ENCODE assay signal across 23 cellular contexts in the genomic region with DNA sequence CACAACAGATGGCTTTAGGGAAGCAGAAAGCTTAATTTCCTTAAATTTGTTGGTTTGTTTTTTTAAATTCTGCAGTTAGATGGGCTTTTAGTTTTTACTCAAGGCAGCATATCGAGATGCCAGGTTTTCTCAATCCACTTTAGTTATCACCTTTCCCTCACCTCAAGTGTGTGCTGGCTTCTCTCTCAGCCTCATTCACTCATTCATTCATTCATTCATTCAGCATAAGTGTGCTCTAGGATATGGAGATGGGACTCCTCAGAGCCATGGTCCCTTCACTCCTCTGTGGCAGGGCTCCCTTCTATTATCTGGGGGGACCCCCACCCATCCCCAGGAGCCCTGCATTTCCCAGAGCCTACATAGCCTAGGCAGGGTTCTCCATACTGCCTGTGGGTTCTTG. TPM values are rescaled to one million over a fixed set of nuclear protein-coding genes. Genes with fewer than 3 reads are reported as not detected.
A peak's percentile ranks its signal among the peaks of the same experiment; 100 is the strongest.
DNase-seq lines count a peak whose midpoint lies in the region; ATAC-seq, FAIRE-seq and TF ChIP-seq lines count a peak whose summit lies in the region.
"Had no signal": no experiment of that assay in that cellular context is flagged by ENCODE, and none has a peak within 500 bp of the region (broad histone marks: within the 10 kb centered on the region; RNA-seq: fewer than 3 reads in every experiment).

No MANE protein-coding gene starts in this region.

- TF ChIP-seq POLR2A in K562 (conservative IDR thresholded peaks at IDR 0.05): no peak
- TF ChIP-seq POLR2A in upper lobe of left lung (IDR thresholded peaks at IDR 0.05): no peak

- no TSS peak for BruUV-seq in K562 (replicated peaks; lab: Mats Ljungman, UMichigan)

- no peak for FAIRE-seq in K562 (lab: Jason Lieb, UNC)
- FAIRE-seq: GM12891, GM19239, RCC 7860 had no signal

- DNase-seq in GM03348 (ENCODE audit: low spot score) (peak; percentile 1), K562 (ENCODE audit: extremely low read depth in 1 of 4, low spot score in 3 of 4) (no peak), upper lobe of left lung (no peak), NCI-H2171 (lab: John Stamatoyannopoulos, UW) (no peak)
- DNase-seq: ACHN, DMS79, Kasumi-1, NCI-H1417, NCI-H1694 treated with DMSO at 0.1 percent for 48 hours, NCI-H2081 treated with DMSO at 0.1 percent for 48 hours, NCI-H446 treated with DMSO at 0.1 percent for 48 hours, NCI-H526 treated with DMSO at 0.1 percent for 48 hours, OCI-M1 had no signal

- no peaks in the 10 kb centered on the region for H3K36me3 Mint-ChIP-seq in activated T-helper 17 cell treated with anti-CD3 and anti-CD28 coated beads, Interleukin-2, amount 50 U/mL, for 72 hours (ENCODE audit: low read depth)
- H3K36me3 Mint-ChIP-seq: IgD-negative memory B cell had no signal

- POLR2A ChIA-PET in K562 (lab: Yijun Ruan, JAX): no interaction called here

- in situ Hi-C loops in K562 (cut with MboI): no loop called here

- no peaks in the 10 kb centered on the region for H3K27me3 Mint-ChIP-seq in activated T-helper 17 cell treated with anti-CD3 and anti-CD28 coated beads, Interleukin-2, amount 50 U/mL, for 72 hours
- H3K27me3 Mint-ChIP-seq: IgD-negative memory B cell had no signal

- H3K27me3 ChIP-seq in K562 (ENCODE audit: control insufficient read depth in 2 of 2, insufficient read depth in 2 of 2, low read length in 2 of 2) (no peaks in the 10 kb centered on the region), upper lobe of left lung (no peaks in the 10 kb centered on the region)
- H3K27me3 ChIP-seq: SJCRH30 had no signal

- H3K4me3 ChIP-seq in K562: no peak overlapping the region
- H3K4me3 ChIP-seq in upper lobe of left lung: no peak overlapping the region
- H3K4me3 ChIP-seq: SJCRH30 had no signal

- TF ChIP-seq CTCF in C4-2B (conservative IDR thresholded peaks at IDR 0.05) (no peak), K562 (IDR thresholded peaks at IDR 0.05 in 2 of 3, conservative IDR thresholded peaks at IDR 0.05 in 1 of 3; ENCODE audit: insufficient read depth in 2 of 3, low read depth in 1 of 3, low read length in 3 of 3) (no peak), upper lobe of left lung (IDR thresholded peaks at IDR 0.05) (no peak)

- no peak overlapping the region for H3K4me2 ChIP-seq in K562 (ENCODE audit: insufficient read depth, low read length)

- TF ChIP-seq EP300 in K562 (IDR thresholded peaks at IDR 0.05; ENCODE audit: low read length) (no peak), upper lobe of left lung (IDR thresholded peaks at IDR 0.05) (no peak)

- 13% methylated on average over 1 of the region's 1 CpG for WGBS in K562 (ENCODE audit: insufficient coverage, low coverage, missing lambda C conversion rate)
- WGBS in upper lobe of left lung, 2 donors: 87 to 96% methylated on average over 1 of the region's 1 CpG

- ATAC-seq in K562 (no peak), upper lobe of left lung (ENCODE audit: low FRiP score in 2 of 2) (peak; percentile 16 to 32), GM18517 (IDR thresholded peaks at IDR 0.05; ENCODE audit: unreplicated experiment) (no peak)
- no peak for ATAC-seq in activated T-helper 17 cell treated with anti-CD3 and anti-CD28 coated beads, Interleukin-2, amount 50 U/mL, for 72 hours (replicated peaks)

- intact Hi-C loops in K562 (cut with micrococcal nuclease): no loop called here

- no peak overlapping the region for H3K9ac ChIP-seq in K562 (ENCODE audit: insufficient read depth in 1 of 2, low read depth in 2 of 2, low read length in 2 of 2)

- no peak overlapping the region for H2AFZ ChIP-seq in K562 (ENCODE audit: low read depth, low read length)

- peak overlapping the region; percentile 64 for H3K27ac ChIP-seq in C4-2B
- no peak overlapping the region for H3K27ac ChIP-seq in K562 (ENCODE audit: extremely low read depth, low read depth, low read length)
- no peak overlapping the region for H3K27ac ChIP-seq in upper lobe of left lung
- H3K27ac ChIP-seq: SJCRH30 had no signal

- no peaks in the 10 kb centered on the region for H3K79me2 ChIP-seq in K562 (ENCODE audit: control insufficient read depth, insufficient read depth, low read length)

- no peak overlapping the region for H3K4me3 Mint-ChIP-seq in activated T-helper 17 cell treated with anti-CD3 and anti-CD28 coated beads, Interleukin-2, amount 50 U/mL, for 72 hours

- CTCF ChIA-PET in K562 (lab: Yijun Ruan, JAX; ENCODE audit: low intra/inter-chr PET ratio): no interaction called here

- H3K9me1 ChIP-seq in K562 (ENCODE audit: control insufficient read depth, insufficient read depth, low read length): no peaks in the 10 kb centered on the region

- H3K9me3 Mint-ChIP-seq in activated T-helper 17 cell treated with anti-CD3 and anti-CD28 coated beads, Interleukin-2, amount 50 U/mL, for 72 hours: no peaks in the 10 kb centered on the region
- H3K9me3 Mint-ChIP-seq: IgD-negative memory B cell had no signal

- H3K9me3 ChIP-seq in K562 (replicated peaks; ENCODE audit: control insufficient read depth, insufficient read depth, low read depth, low read length) (no peaks in the 10 kb centered on the region), upper lobe of left lung (no peaks in the 10 kb centered on the region)
- H3K9me3 ChIP-seq: SJCRH30 had no signal

- no peak overlapping the region for H3K27ac Mint-ChIP-seq in activated T-helper 17 cell treated with anti-CD3 and anti-CD28 coated beads, Interleukin-2, amount 50 U/mL, for 72 hours
- H3K27ac Mint-ChIP-seq: IgD-negative memory B cell had no signal

- no peaks in the 10 kb centered on the region for H4K20me1 ChIP-seq in K562 (replicated peaks; ENCODE audit: control insufficient read depth, insufficient read depth, low read length)

- no peaks in the 10 kb centered on the region for H3K4me1 Mint-ChIP-seq in activated T-helper 17 cell treated with anti-CD3 and anti-CD28 coated beads, Interleukin-2, amount 50 U/mL, for 72 hours

- TF ChIP-seq RAD21 in K562 (CRISPR knock-in tag; conservative IDR thresholded peaks at IDR 0.05 in 1 of 2, IDR thresholded peaks at IDR 0.05 in 1 of 2): no peak

- H3K4me1 ChIP-seq in K562 (replicated peaks in 1 of 2; ENCODE audit: control insufficient read depth in 2 of 2, insufficient read depth in 2 of 2, low read length in 2 of 2) (no peaks in the 10 kb centered on the region; a peak in 2 of 5 replicates), upper lobe of left lung (no peaks in the 10 kb centered on the region)
- H3K4me1 ChIP-seq: SJCRH30 had no signal

- H3K36me3 ChIP-seq in K562 (ENCODE audit: control insufficient read depth, insufficient read depth, low read length): no peaks in the 10 kb centered on the region
- H3K36me3 ChIP-seq in upper lobe of left lung: no peaks in the 10 kb centered on the region
- H3K36me3 ChIP-seq: SJCRH30 had no signal

RNA-seq across cellular contexts. Expression of a gene that starts 19.0 kb away (rescaled TPM):
- 1.4 and 2.1 TPM in 2 replicates for total RNA-seq in K562 (2011; cell fraction: chromatin; rRNA removed; ENCODE audit: low replicate concordance)
- total RNA-seq in K562 (2011; cell fraction: nucleolus; rRNA removed): 0.79 and 1.2 TPM in 2 replicates
- 0.44 and 1.4 TPM in 2 replicates for total RNA-seq in K562 (2011; cell fraction: nucleoplasm; rRNA removed)
- 1.7 and 2.6 TPM in 2 replicates for total RNA-seq in K562 (2014; rRNA removed)
- total RNA-seq in K562 (2014; rRNA removed; fragmentation: Illumina TruSeq; extraction: Trizol): 1.1 and 1.2 TPM in 2 replicates
- total RNA-seq in K562 (2015; rRNA removed; fragmentation: Illumina TruSeq; extraction: Trizol): 0.51 and 0.75 TPM in 2 replicates
- total RNA-seq in K562 (2021): 2.4 and 2.7 TPM in 2 replicates
- polyA plus RNA-seq in K562 (2011; rRNA removed): 0.46 and 0.63 TPM in 2 replicates
- 0.35 and 1.5 TPM in 2 replicates for polyA plus RNA-seq in K562 (2011; cell fraction: cytosol; rRNA removed)
- polyA plus RNA-seq in K562 (2011; cell fraction: nucleus; rRNA removed): 0.84 and 2.7 TPM in 2 replicates
- 0.54 and 0.72 TPM in 2 replicates for polyA plus RNA-seq in K562 (2012)
- 1.2 and 2.0 TPM in 2 replicates for polyA plus RNA-seq in K562 (2014; fragmentation: Illumina TruSeq; extraction: Trizol)
- polyA plus RNA-seq in K562 (2014; fragmentation: Nextera tagmentation; extraction: Ambion mirVana): under 1 TPM; 0.62 to 0.73 TPM
- polyA plus RNA-seq in K562 (2014; rRNA removed): 1.9 and 3.7 TPM in 2 replicates
- polyA minus RNA-seq in K562 (2011; rRNA and poly(A)+ RNA removed): 0.60 and 1.7 TPM in 2 replicates
- polyA minus RNA-seq in K562 (2011; cell fraction: cytosol; rRNA and poly(A)+ RNA removed): 0.57 and 1.2 TPM in 2 replicates
- 0.27 and 0.33 TPM in 2 replicates for polyA minus RNA-seq in K562 (2011; cell fraction: nucleus; rRNA and poly(A)+ RNA removed)
- under 1 TPM in 3 of 6 donors, not detected in 3; 0.29 to 0.76 (median 0.40) TPM for total RNA-seq in upper lobe of left lung
- total RNA-seq in activated T-helper 17 cell treated with anti-CD3 and anti-CD28 coated beads, Interleukin-2, amount 50 U/mL, for 72 hours: under 1 TPM in 1 of 2 donors, not detected in 1; 0.34 TPM
- total RNA-seq: H4, MCF 10A had no signal

RNA-seq across cellular contexts. Expression of a gene that starts 38.3 kb away (rescaled TPM):
- total RNA-seq in K562 (2011; cell fraction: chromatin; rRNA removed; ENCODE audit: low replicate concordance): 51.1 and 151 TPM in 2 replicates
- total RNA-seq in K562 (2011; cell fraction: nucleolus; rRNA removed): 120 and 129 TPM in 2 replicates
- total RNA-seq in K562 (2011; cell fraction: nucleoplasm; rRNA removed): 71.7 and 74.3 TPM in 2 replicates
- 50.8 and 65.8 TPM in 2 replicates for total RNA-seq in K562 (2014; rRNA removed)
- total RNA-seq in K562 (2014; rRNA removed; fragmentation: Illumina TruSeq; extraction: Trizol): 13.6 and 21.0 TPM in 2 replicates
- total RNA-seq in K562 (2015; rRNA removed; fragmentation: Illumina TruSeq; extraction: Trizol): 45.8 and 45.9 TPM in 2 replicates
- total RNA-seq in K562 (2021): 67.9 and 74.8 TPM in 2 replicates
- polyA plus RNA-seq in K562 (2011; rRNA removed): 51.1 and 61.8 TPM in 2 replicates
- polyA plus RNA-seq in K562 (2011; cell fraction: cytosol; rRNA removed): 63.2 and 111 TPM in 2 replicates
- polyA plus RNA-seq in K562 (2011; cell fraction: nucleus; rRNA removed): 140 and 333 TPM in 2 replicates
- 57.2 and 78.1 TPM in 2 replicates for polyA plus RNA-seq in K562 (2012)
- polyA plus RNA-seq in K562 (2014; fragmentation: Illumina TruSeq; extraction: Trizol): 44.8 and 59.8 TPM in 2 replicates
- polyA plus RNA-seq in K562 (2014; fragmentation: Nextera tagmentation; extraction: Ambion mirVana): 1 to 10 TPM; 2.4 to 3.4 TPM
- 71.5 and 72.9 TPM in 2 replicates for polyA plus RNA-seq in K562 (2014; rRNA removed)
- polyA minus RNA-seq in K562 (2011; rRNA and poly(A)+ RNA removed): 22.3 and 32.5 TPM in 2 replicates
- 34.5 and 39.1 TPM in 2 replicates for polyA minus RNA-seq in K562 (2011; cell fraction: cytosol; rRNA and poly(A)+ RNA removed)
- 70.4 and 70.7 TPM in 2 replicates for polyA minus RNA-seq in K562 (2011; cell fraction: nucleus; rRNA and poly(A)+ RNA removed)
- total RNA-seq in upper lobe of left lung: 100 to 1,000 TPM in 5 of 6 donors, 10 to 100 TPM in 1; 96.6 to 239 (median 189) TPM
- 100 to 1,000 TPM; 126 to 197 TPM for total RNA-seq in activated T-helper 17 cell treated with anti-CD3 and anti-CD28 coated beads, Interleukin-2, amount 50 U/mL, for 72 hours

RNA-seq across cellular contexts. Expression of a gene that starts 55.9 kb away (rescaled TPM):
- total RNA-seq in K562 (2011; cell fraction: chromatin; rRNA removed; ENCODE audit: low replicate concordance): 1.4 and 5.9 TPM in 2 replicates
- 4.3 and 4.5 TPM in 2 replicates for total RNA-seq in K562 (2011; cell fraction: nucleolus; rRNA removed)
- 3.5 and 4.8 TPM in 2 replicates for total RNA-seq in K562 (2011; cell fraction: nucleoplasm; rRNA removed)
- total RNA-seq in K562 (2014; rRNA removed) (0.98 and 1.0 TPM in 2 replicates), K562 (2014; rRNA removed; fragmentation: Illumina TruSeq; extraction: Trizol) (0.32 and 0.65 TPM in 2 replicates), K562 (2015; rRNA removed; fragmentation: Illumina TruSeq; extraction: Trizol) (0.83 and 1.1 TPM in 2 replicates), K562 (2021) (1.2 and 1.6 TPM in 2 replicates), upper lobe of left lung (1,000 to 10,000 TPM in 2 of 6 donors, 100 to 1,000 TPM in 4; 145 to 3,249 (median 371) TPM)
- polyA plus RNA-seq in K562 (2011; rRNA removed) (0.54 and 0.64 TPM in 2 replicates), K562 (2014; fragmentation: Illumina TruSeq; extraction: Trizol) (0.40 and 0.43 TPM in 2 replicates), K562 (2014; fragmentation: Nextera tagmentation; extraction: Ambion mirVana) (under 1 TPM; 0.35 to 0.51 TPM), K562 (2014; rRNA removed) (0.69 and 0.99 TPM in 2 replicates)
- polyA plus RNA-seq in K562 (2011; cell fraction: cytosol; rRNA removed): 0.53 and 1.2 TPM in 2 replicates
- 1.8 and 2.6 TPM in 2 replicates for polyA plus RNA-seq in K562 (2011; cell fraction: nucleus; rRNA removed)
- polyA plus RNA-seq in K562 (2012): 1.7 and 2.7 TPM in 2 replicates
- polyA minus RNA-seq in K562 (2011; rRNA and poly(A)+ RNA removed): 1.3 TPM in 2 replicates
- polyA minus RNA-seq in K562 (2011; cell fraction: cytosol; rRNA and poly(A)+ RNA removed): 0.95 and 1.2 TPM in 2 replicates
- 6.3 and 7.7 TPM in 2 replicates for polyA minus RNA-seq in K562 (2011; cell fraction: nucleus; rRNA and poly(A)+ RNA removed)
- under 1 TPM; 0.09 to 0.19 TPM for total RNA-seq in activated T-helper 17 cell treated with anti-CD3 and anti-CD28 coated beads, Interleukin-2, amount 50 U/mL, for 72 hours

Comparison
In these comparisons a context has a peak if more than half of its experiments do, and no peak if none do; other contexts are left out.
1. ATAC-seq: peak in upper lobe of left lung (2 of 2); none in K562 (single experiment), GM18517 (single experiment) and activated T-helper 17 cell treated with anti-CD3 and anti-CD28 coated beads, Interleukin-2, amount 50 U/mL, for 72 hours (single experiment).
2. RNA of a gene that starts 55.9 kb away (total RNA-seq): 145 to 3,249 TPM in upper lobe of left lung; 0.32 to 5.9 TPM in K562 and 0.09 to 0.19 TPM in activated T-helper 17 cell treated with anti-CD3 and anti-CD28 coated beads, Interleukin-2, amount 50 U/mL, for 72 hours; every median in the first group is over 10 times any median in the second.